In the genomic region with DNA sequence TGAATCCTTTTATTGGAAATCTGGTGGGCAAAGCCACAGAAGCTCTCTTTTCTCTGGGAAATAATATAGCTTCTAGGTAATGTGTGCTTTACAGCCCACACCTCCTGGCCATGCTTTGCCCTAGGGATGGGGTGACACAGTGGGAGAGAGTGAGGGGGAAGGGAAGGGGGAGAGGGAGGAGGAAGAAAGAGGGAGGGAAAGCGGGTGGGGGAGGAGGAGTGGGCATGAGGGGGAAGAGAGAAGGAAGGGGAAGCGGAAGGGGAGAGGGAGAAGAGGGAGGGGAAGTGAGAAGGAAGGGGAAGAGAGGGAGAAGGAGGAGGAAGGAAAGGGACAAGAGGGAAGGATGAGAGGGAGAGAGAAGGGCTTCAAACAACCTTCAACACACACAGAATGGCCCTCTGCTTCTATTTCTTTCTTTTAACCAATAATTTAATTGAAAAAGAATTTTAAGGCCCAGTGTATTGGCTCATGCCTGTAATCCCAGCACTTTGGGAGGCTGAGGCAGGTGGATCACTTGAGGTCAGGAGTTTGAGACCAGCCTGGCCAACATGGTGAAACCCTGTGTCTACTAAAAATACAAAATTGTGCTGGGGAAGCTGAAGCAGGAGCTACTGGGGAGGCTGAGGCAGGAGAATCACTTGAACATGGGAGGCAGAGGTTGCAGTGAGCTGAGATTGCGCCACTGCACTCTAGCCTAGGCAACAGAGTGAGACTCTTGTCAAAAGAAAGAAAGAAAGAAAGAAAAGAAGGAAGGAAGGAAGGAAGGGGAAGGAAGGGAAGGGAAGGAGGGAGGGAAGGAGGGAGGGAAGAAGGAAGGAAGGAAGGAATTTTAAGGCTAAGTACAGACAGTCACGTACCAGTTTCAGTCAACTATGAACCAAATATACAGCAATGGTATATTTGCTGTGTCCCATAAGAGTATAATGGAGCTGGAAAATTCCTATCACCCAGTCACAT, we compare ENCODE assay signal across 23 cellular contexts.
"Had no signal": no experiment of that assay in that cellular context is flagged by ENCODE, and none has a peak within 500 bp of the region (broad histone marks: within the 10 kb centered on the region; RNA-seq: fewer than 3 reads in every experiment).

No MANE protein-coding gene starts in this region.

- H3K4me1 ChIP-seq: heart right ventricle, lower lobe of right lung, pancreas, tibial nerve, uterus had no signal

- DNase-seq: activated CD4-positive, alpha-beta T cell treated with anti-CD3 and anti-CD28 coated beads, Interleukin-2, amount 10 ng/mL, durations not matched to agents 7 days and 5 days; activated CD4-positive, CD25-positive, alpha-beta regulatory T cell treated with anti-CD3 and anti-CD28 coated beads, Interleukin-2, amount 50 U/mL, for 72 hours; activated CD8-positive, alpha-beta memory T cell treated with anti-CD3 and anti-CD28 coated beads, Interleukin-2, amount 10 ng/mL, durations not matched to agents 7 days and 5 days; activated CD8-positive, alpha-beta T cell treated with anti-CD3 and anti-CD28 coated beads for 36 hours; activated effector memory CD4-positive, alpha-beta T cell treated with anti-CD3 and anti-CD28 coated beads, Interleukin-2, amount 50 U/mL, for 16 hours; activated naive CD4-positive, alpha-beta T cell treated with anti-CD3 and anti-CD28 coated beads, Interleukin-2, amount 10 ng/mL, durations not matched to agents 7 days and 5 days; activated T-cell treated with anti-CD3 and anti-CD28 coated beads for 4 hours; aorta; dermis blood vessel endothelial cell; effector CD8-positive, alpha-beta T cell; heart right ventricle; kidney; lower lobe of right lung; natural killer cell; pancreas; right cardiac atrium; stimulated activated CD4-positive, alpha-beta T cell treated with anti-CD3 and anti-CD28 coated beads, Interleukin-2, amount 100 ng/mL, for 24 hours; stimulated activated naive CD8-positive, alpha-beta T cell treated with anti-CD3 and anti-CD28 coated beads, Interleukin-15, amount 100 ng/mL, for 72 hours; uterus had no signal

- H3K27ac ChIP-seq: heart right ventricle, lower lobe of right lung, pancreas, tibial nerve, uterus, VCaP had no signal

- H3K36me3 ChIP-seq: heart right ventricle, lower lobe of right lung, pancreas, tibial nerve, uterus had no signal

- H3K27me3 ChIP-seq: heart right ventricle, pancreas, tibial nerve, uterus had no signal

- H3K4me3 ChIP-seq: heart right ventricle, lower lobe of right lung, pancreas, tibial nerve, uterus had no signal

- H3K9me3 ChIP-seq: heart right ventricle, lower lobe of right lung, pancreas, tibial nerve, uterus had no signal

- ATAC-seq: activated CD8-positive, alpha-beta memory T cell treated with anti-CD3 and anti-CD28 coated beads, Interleukin-2, amount 10 ng/mL, durations not matched to agents 7 days and 5 days; activated CD8-positive, alpha-beta T cell treated with anti-CD3 and anti-CD28 coated beads for 36 hours; heart right ventricle; left lobe of liver; lower lobe of right lung; natural killer cell; pancreas; right cardiac atrium; stimulated activated effector memory CD8-positive, alpha-beta T cell treated with anti-CD3 and anti-CD28 coated beads, Interleukin-12 subunit alpha, Interleukin-12 subunit beta, amount 100 ng/mL, for 72 hours; stimulated activated naive CD8-positive, alpha-beta T cell treated with anti-CD3 and anti-CD28 coated beads, Interleukin-15, amount 100 ng/mL, for 72 hours had no signal
